In the genomic region with DNA sequence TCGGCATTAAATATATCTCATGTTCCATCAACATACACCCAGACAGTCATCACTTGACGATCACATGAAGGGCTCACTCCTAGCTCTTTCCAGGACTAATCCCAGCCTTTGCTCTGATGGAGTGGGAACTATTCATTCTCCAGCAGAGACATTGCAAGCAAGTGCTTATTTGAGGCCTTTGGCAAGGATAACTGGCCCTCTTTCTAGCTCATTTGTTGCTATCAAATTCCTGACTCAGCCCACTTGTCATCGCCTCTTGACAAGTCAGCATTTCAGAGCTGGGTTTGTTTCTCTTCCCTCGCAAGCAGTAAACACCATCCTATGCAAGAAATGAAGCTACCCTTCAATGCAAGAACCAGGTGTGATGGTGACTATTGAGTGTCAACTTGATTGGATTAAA, we compare ENCODE assay signal across 19 cellular contexts.
DNase-seq lines count a peak whose midpoint lies in the region; ATAC-seq, FAIRE-seq and TF ChIP-seq lines count a peak whose summit lies in the region.
"Had no signal": no experiment of that assay in that cellular context is flagged by ENCODE, and none has a peak within 500 bp of the region (broad histone marks: within the 10 kb centered on the region; RNA-seq: fewer than 3 reads in every experiment).

No MANE protein-coding gene starts in this region.

- peaks cover 0 to 7% (median 0%) of the 10 kb centered on the region in 12 donors for H3K4me1 ChIP-seq in heart left ventricle
- H3K4me1 ChIP-seq: A549, BLaER1, Caco-2, HAP-1 had no signal

- no peak for FAIRE-seq in RCC 7860 (lab: Jason Lieb, UNC)
- FAIRE-seq: A549, GM12892, H1, HepG2, HTR-8/SVneo had no signal

- no peaks in the 10 kb centered on the region for H3K36me3 ChIP-seq in heart left ventricle
- H3K36me3 ChIP-seq: BLaER1, HAP-1 had no signal

- no peaks in the 10 kb centered on the region for H3K9me3 ChIP-seq in heart left ventricle
- H3K9me3 ChIP-seq: A549, Caco-2, HAP-1 had no signal

- no peak for TF ChIP-seq POLR2A in heart left ventricle (IDR thresholded peaks at IDR 0.05)

- ATAC-seq in Right ventricle myocardium superior (ENCODE audit: poor library complexity) (peak; percentile 54), heart left ventricle (no peak), omental fat pad (ENCODE audit: low FRiP score) (peak; percentile 41)
- ATAC-seq: A549, HepG2 had no signal

- intact Hi-C loops in Right ventricle myocardium superior (cut with DNase I) = no loop called here
- intact Hi-C loops in heart left ventricle (cut with DNase I) = no loop called here

- no peaks in the 10 kb centered on the region for H3K27me3 ChIP-seq in heart left ventricle
- H3K27me3 ChIP-seq: BLaER1 had no signal

- 38 to 49% (median 42%) methylated on average over 4 of the region's 4 CpGs for WGBS in heart left ventricle, 4 donors

- TF ChIP-seq CTCF in heart left ventricle (IDR thresholded peaks at IDR 0.05) (no peak), omental fat pad (IDR thresholded peaks at IDR 0.05) (no peak)

- no peak overlapping the region for H3K4me3 ChIP-seq in heart left ventricle
- H3K4me3 ChIP-seq: A549, BLaER1, HAP-1 had no signal

- no peak for DNase-seq in Right ventricle myocardium superior
- no peak for DNase-seq in heart left ventricle
- DNase-seq in GM04503 (ENCODE audit: low read depth) = peak; percentile 4
- DNase-seq in astrocyte of the hippocampus (ENCODE audit: low read depth, low spot score) = peak; percentile 13
- no peak for DNase-seq in omental fat pad (ENCODE audit: low spot score)
- DNase-seq in NCI-H510A treated with DMSO at 0.1 percent for 48 hours (lab: John Stamatoyannopoulos, UW) = no peak
- no peak for DNase-seq in RCC 7860 (ENCODE audit: low spot score)
- no peak for DNase-seq in DMS53 treated with DMSO at 0.1 percent for 48 hours (lab: John Stamatoyannopoulos, UW; ENCODE audit: unreplicated experiment)
- DNase-seq: AML-193; Caco-2; CD8-positive, alpha-beta memory T cell; HFFc6 had no signal

- H3K27ac ChIP-seq in heart left ventricle = no peak overlapping the region
- H3K27ac ChIP-seq: A549, BLaER1 had no signal

Comparison
In these comparisons a context has a peak if more than half of its experiments do, and no peak if none do; other contexts are left out.
1. ATAC-seq: peak in Right ventricle myocardium superior (single experiment) and omental fat pad (single experiment); none in heart left ventricle (0 of 4).
2. DNase-seq: peak in GM04503 (single experiment) and astrocyte of the hippocampus (single experiment); none in Right ventricle myocardium superior (single experiment), heart left ventricle (0 of 5), omental fat pad (single experiment), NCI-H510A treated with DMSO at 0.1 percent for 48 hours (single experiment), RCC 7860 (single experiment) and DMS53 treated with DMSO at 0.1 percent for 48 hours (single experiment).